17 cellular contexts compared by ENCODE assay signal in the genomic region with DNA sequence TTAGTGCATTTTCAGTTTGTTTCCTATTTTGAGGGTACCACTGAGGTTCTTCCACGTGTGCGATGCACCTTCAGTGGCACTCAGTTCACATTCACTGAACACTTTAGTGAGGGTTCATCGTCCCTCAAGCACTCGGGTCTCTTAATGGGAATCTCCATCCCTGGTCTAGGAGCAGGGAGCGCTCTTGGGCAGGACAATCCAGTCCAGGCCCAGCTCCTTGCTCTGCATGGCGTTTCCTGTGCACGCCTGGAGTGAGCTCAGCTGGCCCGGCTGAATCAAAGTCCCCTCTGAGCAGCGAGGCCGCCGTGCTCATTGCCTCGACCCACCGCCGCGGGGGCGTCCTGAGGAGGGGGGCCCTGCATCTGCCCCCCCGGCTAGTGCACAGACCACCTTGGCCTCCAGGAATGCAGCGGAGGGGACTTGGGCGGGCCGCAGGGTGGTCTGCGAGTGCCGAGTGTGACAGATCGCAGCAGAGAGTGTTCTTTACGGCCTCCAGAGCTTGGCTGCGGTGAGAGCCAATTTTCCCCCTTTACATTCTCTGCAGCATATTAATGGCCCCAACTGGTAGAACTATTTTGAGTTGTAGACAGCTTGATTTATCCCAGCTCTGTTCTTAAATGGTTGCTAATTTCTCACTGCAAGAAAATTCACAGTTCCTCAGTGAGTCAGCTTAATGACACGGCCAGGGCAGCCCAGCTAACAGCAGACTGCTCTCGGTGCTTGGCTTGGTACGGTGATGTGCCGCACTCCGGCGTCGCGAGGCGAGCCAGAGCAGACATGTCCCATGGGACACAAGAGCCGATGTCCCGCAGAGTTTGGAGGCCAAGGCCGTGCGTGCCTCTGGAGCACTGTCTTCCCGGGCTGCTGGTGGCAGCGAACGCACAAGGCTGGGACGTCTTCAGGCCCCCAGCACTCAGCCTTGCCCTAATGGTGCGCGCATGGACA. TPM values are rescaled to one million over a fixed set of nuclear protein-coding genes. Genes with fewer than 3 reads are reported as not detected.
DNase-seq lines count a peak whose midpoint lies in the region; ATAC-seq and TF ChIP-seq lines count a peak whose summit lies in the region.
"Had no signal": no experiment of that assay in that cellular context is flagged by ENCODE, and none has a peak within 500 bp of the region (broad histone marks: within the 10 kb centered on the region; RNA-seq: fewer than 3 reads in every experiment).

No MANE protein-coding gene starts in this region.

- H3K4me1 ChIP-seq in SK-N-SH (ENCODE audit: control insufficient read depth in 1 of 2, insufficient read depth in 2 of 2, low read depth in 1 of 2, low read length in 1 of 2) (peaks cover 3 to 16% of the 10 kb centered on the region in 2 experiments; a peak in 3 of 4 replicates), smooth muscle cell (ENCODE audit: low read depth) (peaks cover 6% of the 10 kb centered on the region), esophagus squamous epithelium (peaks cover 0 to 15% (median 0%) of the 10 kb centered on the region in 3 donors)
- H3K4me1 ChIP-seq: Caco-2, Peyer's patch, right lobe of liver had no signal

- H3K9me3 ChIP-seq in SK-N-SH (no peaks in the 10 kb centered on the region), smooth muscle cell (replicated peaks; ENCODE audit: low read depth) (no peaks in the 10 kb centered on the region), esophagus squamous epithelium (no peaks in the 10 kb centered on the region)
- H3K9me3 ChIP-seq: Caco-2, Peyer's patch, right lobe of liver had no signal

- H3K27me3 ChIP-seq in SK-N-SH (ENCODE audit: insufficient read depth) (no peaks in the 10 kb centered on the region), smooth muscle cell (ENCODE audit: low read depth) (no peaks in the 10 kb centered on the region), esophagus squamous epithelium (no peaks in the 10 kb centered on the region)
- H3K27me3 ChIP-seq: Peyer's patch, right lobe of liver had no signal

- H4K20me1 ChIP-seq in SK-N-SH (ENCODE audit: insufficient read depth), result no peaks in the 10 kb centered on the region
- H4K20me1 ChIP-seq in smooth muscle cell (ENCODE audit: low read depth), result peaks cover 53% of the 10 kb centered on the region

- TF ChIP-seq CTCF in SK-N-SH (IDR thresholded peaks at IDR 0.05), result no peak
- no peak for TF ChIP-seq CTCF in smooth muscle cell (IDR thresholded peaks at IDR 0.05; ENCODE audit: borderline replicate concordance, insufficient read depth, poor library complexity, severe bottlenecking)
- no peak for TF ChIP-seq CTCF in esophagus squamous epithelium (IDR thresholded peaks at IDR 0.05)

- H2AFZ ChIP-seq in SK-N-SH (ENCODE audit: low read depth) (no peak overlapping the region), smooth muscle cell (ENCODE audit: low read depth) (no peak overlapping the region)

- TF ChIP-seq EP300 in SK-N-SH (IDR thresholded peaks at IDR 0.05; ENCODE audit: borderline replicate concordance in 1 of 2, low read depth in 1 of 2, low read length in 1 of 2), result no peak

- H3K36me3 ChIP-seq in SK-N-SH (replicated peaks in 1 of 2; ENCODE audit: control insufficient read depth in 1 of 2, insufficient read depth in 2 of 2, low read length in 1 of 2) (peaks cover 0 to 25% of the 10 kb centered on the region in 2 experiments), smooth muscle cell (ENCODE audit: low read depth) (no peaks in the 10 kb centered on the region), esophagus squamous epithelium (peaks cover 0 to 70% (median 3%) of the 10 kb centered on the region in 3 donors)

- DNase-seq in SK-N-SH (no peak), amniotic epithelial cell (ENCODE audit: low read depth) (peak; percentile 30), left kidney (ENCODE audit: low read depth, low spot score) (peak; percentile 45), smooth muscle cell (lab: John Stamatoyannopoulos, UW; ENCODE audit: unreplicated experiment) (no peak), Kasumi-1 (lab: John Stamatoyannopoulos, UW) (no peak), NCI-H1436 (lab: John Stamatoyannopoulos, UW) (no peak), esophagus squamous epithelium (lab: John Stamatoyannopoulos, UW) (no peak)
- DNase-seq: Caco-2, NCI-H2081 treated with DMSO at 0.1 percent for 48 hours had no signal

- no peak overlapping the region for H3K4me2 ChIP-seq in SK-N-SH
- peak overlapping the region; percentile 49 for H3K4me2 ChIP-seq in smooth muscle cell

- H3K9me2 ChIP-seq in SK-N-SH, result no peaks in the 10 kb centered on the region

- peaks cover 20% of the 10 kb centered on the region for H3F3A ChIP-seq in SK-N-SH (replicated peaks; ENCODE audit: insufficient read depth)
- no peaks in the 10 kb centered on the region for H3F3A ChIP-seq in smooth muscle cell (ENCODE audit: low read depth)

- no peak overlapping the region for H3K4me3 ChIP-seq in SK-N-SH (ENCODE audit: low read depth in 2 of 2, low read length in 1 of 2)
- H3K4me3 ChIP-seq in smooth muscle cell, result no peak overlapping the region
- H3K4me3 ChIP-seq in esophagus squamous epithelium, result no peak overlapping the region
- H3K4me3 ChIP-seq: Peyer's patch, right lobe of liver had no signal

- no peak for TF ChIP-seq POLR2A in esophagus squamous epithelium (IDR thresholded peaks at IDR 0.05)

- CTCF ChIA-PET in SK-N-SH (lab: Yijun Ruan, JAX), result interaction anchor here (1.7 to 4.1 kb wide), 2 partner anchors 11 to 170 kb away, joined by 5 to 29 read pairs; no protein-coding TSS in a partner anchor

- TF ChIP-seq RAD21 in SK-N-SH (IDR thresholded peaks at IDR 0.05; ENCODE audit: low read length), result no peak

- peak; percentile 4; the same call in 2 of the 3 replicates for ATAC-seq in SK-N-SH treated with all-trans-retinoic acid at 6 μM for 48 hours

- 95% methylated on average over 32 of the region's 44 CpGs for WGBS in SK-N-SH (ENCODE audit: low lambda C conversion rate)
- WGBS in smooth muscle cell (ENCODE audit: low lambda C conversion rate), result 83% methylated on average over 44 of the region's 44 CpGs
- WGBS in esophagus squamous epithelium, 2 donors, result 88 to 90% methylated on average over 27 to 33 of the region's 44 CpGs

- H3K79me2 ChIP-seq in SK-N-SH (ENCODE audit: insufficient read depth) (no peaks in the 10 kb centered on the region), smooth muscle cell (ENCODE audit: low read depth) (no peaks in the 10 kb centered on the region)

- POLR2A ChIA-PET in SK-N-SH (lab: Yijun Ruan, JAX), result interaction anchor here (1.1 kb wide), 1 partner anchor 13 kb away, joined by 3 read pairs; no protein-coding TSS in a partner anchor

- intact Hi-C loops in esophagus squamous epithelium (cut with DNase I), result no loop called here

- no peak overlapping the region for H3K9ac ChIP-seq in SK-N-SH
- peak overlapping the region; percentile 76 for H3K9ac ChIP-seq in smooth muscle cell (ENCODE audit: low read depth)

- H3K27ac ChIP-seq in SK-N-SH (ENCODE audit: low read depth in 2 of 2, low read length in 1 of 2), result peak overlapping the region in 1 of 2 experiments; percentile 61; a peak in 1 of 4 replicates
- H3K27ac ChIP-seq in smooth muscle cell (ENCODE audit: low read depth), result peak overlapping the region; percentile 97
- no peak overlapping the region for H3K27ac ChIP-seq in esophagus squamous epithelium
- H3K27ac ChIP-seq: 22Rv1, right lobe of liver had no signal

TF ChIP-seq in SK-N-SH treated with all-trans-retinoic acid at 6 μM for 48 hours, 23 proteins besides CTCF, POLR2A, EP300 and RAD21:
- TF ChIP-seq ZFP3 (CRISPR knock-in tag; IDR thresholded peaks at IDR 0.05) (no peak), ESRRG (CRISPR knock-in tag; IDR thresholded peaks at IDR 0.05) (no peak)
TF ChIP-seq in SK-N-SH treated with all-trans-retinoic acid at 6 μM for 48 hours: peak in this region for 0.

TF ChIP-seq in SK-N-SH, 30 proteins besides CTCF, POLR2A, EP300 and RAD21:
- TF ChIP-seq TAF1 (IDR thresholded peaks at IDR 0.05; ENCODE audit: borderline replicate concordance, low read depth, low read length) (no peak), FOXM1 (IDR thresholded peaks at IDR 0.05; ENCODE audit: low read depth) (no peak), TEAD4 (IDR thresholded peaks at IDR 0.05; ENCODE audit: borderline replicate concordance, insufficient read depth) (no peak), NRF1 (IDR thresholded peaks at IDR 0.05; ENCODE audit: low read depth, low read length) (no peak), RFX5 (IDR thresholded peaks at IDR 0.05; ENCODE audit: low read length) (no peak), FOSL2 (IDR thresholded peaks at IDR 0.05; ENCODE audit: borderline replicate concordance, low read depth) (no peak), GATA2 (CRISPR knock-in tag; IDR thresholded peaks at IDR 0.05) (no peak), JUND (IDR thresholded peaks at IDR 0.05) (no peak), MXI1 (IDR thresholded peaks at IDR 0.05; ENCODE audit: low read depth, low read length) (no peak), EZH2phosphoT487 (IDR thresholded peaks at IDR 0.05; ENCODE audit: borderline replicate concordance, low read depth) (no peak), RXRA (IDR thresholded peaks at IDR 0.05; ENCODE audit: borderline replicate concordance, low read depth) (no peak)
- TF ChIP-seq, protein P1, sequence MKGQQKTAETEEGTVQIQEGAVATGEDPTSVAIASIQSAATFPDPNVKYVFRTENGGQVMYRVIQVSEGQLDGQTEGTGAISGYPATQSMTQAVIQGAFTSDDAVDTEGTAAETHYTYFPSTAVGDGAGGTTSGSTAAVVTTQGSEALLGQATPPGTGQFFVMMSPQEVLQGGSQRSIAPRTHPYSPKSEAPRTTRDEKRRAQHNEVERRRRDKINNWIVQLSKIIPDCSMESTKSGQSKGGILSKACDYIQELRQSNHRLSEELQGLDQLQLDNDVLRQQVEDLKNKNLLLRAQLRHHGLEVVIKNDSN (IDR thresholded peaks at IDR 0.05; ENCODE audit: borderline replicate concordance, low read depth), result no peak

RNA-seq across cellular contexts. Expression of a gene that starts 39.8 kb away (rescaled TPM):
- polyA plus RNA-seq in SK-N-SH (2012; rRNA removed), result 44.0 and 45.6 TPM in 2 replicates
- 41.0 and 45.9 TPM in 2 replicates for polyA plus RNA-seq in SK-N-SH (2012; cell fraction: cytosol; rRNA removed)
- polyA plus RNA-seq in SK-N-SH (2012; cell fraction: nucleus; rRNA removed), result 32.7 and 40.3 TPM in 2 replicates
- 26.2 and 27.6 TPM in 2 replicates for total RNA-seq in smooth muscle cell
- polyA plus RNA-seq in smooth muscle cell, result 35.6 and 42.4 TPM in 2 replicates
- total RNA-seq in esophagus squamous epithelium, result 10 to 100 TPM; 11.3 to 28.5 (median 20.2) TPM

RNA-seq across cellular contexts. Expression of a gene that starts 39.9 kb away (rescaled TPM):
- polyA plus RNA-seq in SK-N-SH (2012; rRNA removed) (15.0 and 16.6 TPM in 2 replicates), smooth muscle cell (19.5 and 22.4 TPM in 2 replicates)
- 5.9 and 11.5 TPM in 2 replicates for polyA plus RNA-seq in SK-N-SH (2012; cell fraction: cytosol; rRNA removed)
- 24.2 and 29.6 TPM in 2 replicates for polyA plus RNA-seq in SK-N-SH (2012; cell fraction: nucleus; rRNA removed)
- total RNA-seq in smooth muscle cell (8.5 and 9.0 TPM in 2 replicates), esophagus squamous epithelium (10 to 100 TPM; 13.4 to 20.0 (median 16.7) TPM)

RNA-seq across cellular contexts. Expression of a gene that starts 40.5 kb away (rescaled TPM):
- not detected in 2 replicates for polyA plus RNA-seq in SK-N-SH (2012; rRNA removed)
- not detected in 2 replicates for polyA plus RNA-seq in SK-N-SH (2012; cell fraction: cytosol; rRNA removed)
- polyA plus RNA-seq in SK-N-SH (2012; cell fraction: nucleus; rRNA removed), result not detected in 2 replicates
- total RNA-seq in smooth muscle cell, result not detected in 2 replicates
- polyA plus RNA-seq in smooth muscle cell, result not detected in 2 replicates
- not detected for total RNA-seq in esophagus squamous epithelium
- total RNA-seq: activated CD4-positive, alpha-beta T cell treated with anti-CD3 and anti-CD28 coated beads, Interleukin-2, amount 10 ng/mL, durations not matched to agents 24 days and 14 days; activated T-helper 1 cell treated with anti-CD3 and anti-CD28 coated beads, Interleukin-12 subunit alpha, Interleukin-12 subunit beta, Interleukin-2, Interleukin-4 antibody, amounts not matched to agents 30 ng/mL and 10 ng/mL and 1 ng/mL, durations not matched to agents 14 hours and 24 hours and 36 hours; Caco-2; kidney epithelial cell; Peyer's patch; right lobe of liver; T-helper 2 cell treated with Interferon-gamma antibody and Interleukin-4, amounts not matched to agents 100 ng/mL and 5 ng/mL, for 36 hours had no signal

Comparison
In these comparisons a context has a peak if more than half of its experiments do, and no peak if none do; other contexts are left out.
1. DNase-seq: peak in amniotic epithelial cell (single experiment) and left kidney (single experiment); none in SK-N-SH (single experiment), smooth muscle cell (single experiment), Kasumi-1 (0 of 2), NCI-H1436 (single experiment) and esophagus squamous epithelium (single experiment).